1 cellular context compared by ENCODE assay signal in the genomic region with DNA sequence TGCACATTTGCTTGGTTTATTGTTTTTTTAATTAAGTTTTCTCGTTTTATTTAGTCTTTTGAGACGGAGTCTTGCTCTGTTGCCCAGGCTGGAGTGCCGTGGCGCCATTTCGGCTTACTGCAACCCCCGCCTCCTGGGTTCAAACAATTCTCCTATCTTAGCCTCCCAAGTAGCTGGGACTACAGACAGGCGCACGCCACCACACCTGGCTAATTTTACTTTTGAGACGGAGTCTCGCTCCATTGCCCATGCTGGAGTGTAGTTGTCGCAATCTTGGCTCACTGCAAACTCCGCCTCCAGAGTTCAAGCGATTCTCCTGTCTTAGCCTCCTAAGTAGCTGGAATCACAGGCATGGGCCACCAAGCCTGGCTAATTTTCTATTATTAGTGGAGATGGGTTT.
TF ChIP-seq lines count a peak whose summit lies in the region.

No MANE protein-coding gene starts in this region.

TF ChIP-seq in liver, 16 proteins besides CTCF, POLR2A, EP300 and RAD21 (continued from another document):
- TF ChIP-seq, protein P1, sequence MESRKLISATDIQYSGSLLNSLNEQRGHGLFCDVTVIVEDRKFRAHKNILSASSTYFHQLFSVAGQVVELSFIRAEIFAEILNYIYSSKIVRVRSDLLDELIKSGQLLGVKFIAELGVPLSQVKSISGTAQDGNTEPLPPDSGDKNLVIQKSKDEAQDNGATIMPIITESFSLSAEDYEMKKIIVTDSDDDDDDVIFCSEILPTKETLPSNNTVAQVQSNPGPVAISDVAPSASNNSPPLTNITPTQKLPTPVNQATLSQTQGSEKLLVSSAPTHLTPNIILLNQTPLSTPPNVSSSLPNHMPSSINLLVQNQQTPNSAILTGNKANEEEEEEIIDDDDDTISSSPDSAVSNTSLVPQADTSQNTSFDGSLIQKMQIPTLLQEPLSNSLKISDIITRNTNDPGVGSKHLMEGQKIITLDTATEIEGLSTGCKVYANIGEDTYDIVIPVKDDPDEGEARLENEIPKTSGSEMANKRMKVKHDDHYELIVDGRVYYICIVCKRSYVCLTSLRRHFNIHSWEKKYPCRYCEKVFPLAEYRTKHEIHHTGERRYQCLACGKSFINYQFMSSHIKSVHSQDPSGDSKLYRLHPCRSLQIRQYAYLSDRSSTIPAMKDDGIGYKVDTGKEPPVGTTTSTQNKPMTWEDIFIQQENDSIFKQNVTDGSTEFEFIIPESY (IDR thresholded peaks at IDR 0.05), result no peak
- TF ChIP-seq HNF4G (IDR thresholded peaks at IDR 0.05) (no peak), TAF1 (conservative IDR thresholded peaks at IDR 0.05) (no peak), YY1 (IDR thresholded peaks at IDR 0.05) (no peak), HNF4A (conservative IDR thresholded peaks at IDR 0.05) (no peak)
